ENCODE assay signal across 23 cellular contexts in the genomic region with DNA sequence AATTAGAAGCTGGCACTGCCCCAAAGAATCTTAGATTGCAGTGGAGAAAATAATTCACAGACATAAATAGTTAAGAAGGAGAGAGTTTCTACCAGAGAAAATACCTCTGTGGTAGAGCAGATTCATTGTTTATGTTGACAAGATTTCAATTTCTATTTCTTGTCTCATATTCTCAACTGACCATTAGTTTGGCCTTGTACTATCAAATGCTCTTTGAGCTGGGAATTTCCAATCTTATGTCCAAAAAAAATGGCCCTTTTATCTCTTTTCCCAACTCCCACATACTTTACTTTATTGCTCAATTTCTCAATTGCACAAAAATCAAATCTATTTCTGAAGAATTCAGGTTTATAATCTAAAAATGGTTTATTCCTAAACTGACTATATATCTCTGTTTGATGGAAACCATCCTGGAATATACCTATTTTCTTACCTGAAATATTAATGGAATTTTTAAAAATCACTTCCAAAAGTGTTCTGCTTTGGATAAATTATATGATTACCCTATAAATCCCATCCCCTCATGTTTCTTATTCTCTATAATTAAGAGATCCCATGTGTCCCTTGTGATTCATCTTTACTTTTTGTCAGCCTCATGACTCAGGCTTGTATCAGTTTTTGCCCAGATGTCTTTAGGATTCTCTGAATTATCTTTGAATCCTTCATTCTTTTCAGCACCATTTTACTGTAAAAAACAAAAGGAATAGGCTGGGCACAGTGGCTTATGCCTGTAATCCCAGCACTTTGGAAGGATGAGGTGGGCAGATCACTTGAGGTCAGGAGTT.
A peak's percentile ranks its signal among the peaks of the same experiment; 100 is the strongest.
DNase-seq lines count a peak whose midpoint lies in the region; ATAC-seq and TF ChIP-seq lines count a peak whose summit lies in the region.
"Had no signal": no experiment of that assay in that cellular context is flagged by ENCODE, and none has a peak within 500 bp of the region (broad histone marks: within the 10 kb centered on the region; RNA-seq: fewer than 3 reads in every experiment).

No MANE protein-coding gene starts in this region.

- CTCF ChIA-PET in AG04450 (lab: Charles Lee): no interaction called here
- CTCF ChIA-PET in activated naive CD4-positive, alpha-beta T cell treated with anti-CD3 and anti-CD28 coated beads, Interleukin-2, amount 10 ng/mL, durations not matched to agents 7 days and 5 days (lab: Charles Lee): no interaction called here

- H3K27ac Mint-ChIP-seq in activated naive CD4-positive, alpha-beta T cell treated with anti-CD3 and anti-CD28 coated beads, Interleukin-2, amount 10 ng/mL, durations not matched to agents 7 days and 5 days: no peak overlapping the region
- H3K27ac Mint-ChIP-seq: activated CD4-positive, alpha-beta T cell treated with anti-CD3 and anti-CD28 coated beads, Interleukin-2, amount 10 ng/mL, durations not matched to agents 24 days and 14 days; activated naive CD4-positive, alpha-beta T cell treated with anti-CD3 and anti-CD28 coated beads for 36 hours; natural killer cell; progenitor cell of endocrine pancreas; stimulated activated naive CD8-positive, alpha-beta T cell treated with anti-CD3 and anti-CD28 coated beads, Interleukin-15, Interleukin-2, amounts not matched to agents 100 ng/mL and 50 ng/mL, for 24 hours had no signal

- H3K9me3 ChIP-seq in AG04450 (ENCODE audit: control insufficient read depth, insufficient read depth, low read length): no peaks in the 10 kb centered on the region

- no peak for ATAC-seq in HG03097 (IDR thresholded peaks at IDR 0.05; ENCODE audit: low FRiP score, unreplicated experiment)
- ATAC-seq: natural killer cell had no signal

- H3K4me3 ChIP-seq in AG04450 (ENCODE audit: low read depth, low read length): no peak overlapping the region
- no peak overlapping the region for H3K4me3 ChIP-seq in HFF-Myc (replicated peaks; ENCODE audit: low read depth, low read length)
- no peak overlapping the region for H3K4me3 ChIP-seq in foreskin fibroblast (ENCODE audit: low read depth in 1 of 2, low read length in 2 of 2)
- H3K4me3 ChIP-seq: lung had no signal

- H3K36me3 Mint-ChIP-seq in activated naive CD4-positive, alpha-beta T cell treated with anti-CD3 and anti-CD28 coated beads, Interleukin-2, amount 10 ng/mL, durations not matched to agents 7 days and 5 days: no peaks in the 10 kb centered on the region
- H3K36me3 Mint-ChIP-seq: natural killer cell had no signal

- no peaks in the 10 kb centered on the region for H3K9me3 Mint-ChIP-seq in activated naive CD4-positive, alpha-beta T cell treated with anti-CD3 and anti-CD28 coated beads, Interleukin-2, amount 10 ng/mL, durations not matched to agents 7 days and 5 days
- H3K9me3 Mint-ChIP-seq: activated CD4-positive, alpha-beta T cell treated with anti-CD3 and anti-CD28 coated beads, Interleukin-2, amount 10 ng/mL, durations not matched to agents 24 days and 14 days; activated naive CD4-positive, alpha-beta T cell treated with anti-CD3 and anti-CD28 coated beads for 36 hours; stimulated activated naive CD8-positive, alpha-beta T cell treated with anti-CD3 and anti-CD28 coated beads, Interleukin-15, Interleukin-2, amounts not matched to agents 100 ng/mL and 50 ng/mL, for 24 hours had no signal

- no peaks in the 10 kb centered on the region for H3K27me3 Mint-ChIP-seq in activated naive CD4-positive, alpha-beta T cell treated with anti-CD3 and anti-CD28 coated beads, Interleukin-2, amount 10 ng/mL, durations not matched to agents 7 days and 5 days
- H3K27me3 Mint-ChIP-seq: activated CD4-positive, alpha-beta T cell treated with anti-CD3 and anti-CD28 coated beads, Interleukin-2, amount 10 ng/mL, durations not matched to agents 24 days and 14 days; progenitor cell of endocrine pancreas; stimulated activated naive CD8-positive, alpha-beta T cell treated with anti-CD3 and anti-CD28 coated beads, Interleukin-15, Interleukin-2, amounts not matched to agents 100 ng/mL and 50 ng/mL, for 24 hours had no signal

- TF ChIP-seq CTCF in AG04450 (IDR thresholded peaks at IDR 0.05; ENCODE audit: low read depth, low read length): no peak
- TF ChIP-seq CTCF in HFF-Myc (IDR thresholded peaks at IDR 0.05; ENCODE audit: low read depth, low read length, missing control alignments): no peak
- no peak for TF ChIP-seq CTCF in foreskin fibroblast (IDR thresholded peaks at IDR 0.05; ENCODE audit: low read depth, low read length)

- no peaks in the 10 kb centered on the region for H3K4me1 Mint-ChIP-seq in activated naive CD4-positive, alpha-beta T cell treated with anti-CD3 and anti-CD28 coated beads, Interleukin-2, amount 10 ng/mL, durations not matched to agents 7 days and 5 days
- H3K4me1 Mint-ChIP-seq: activated CD4-positive, alpha-beta T cell treated with anti-CD3 and anti-CD28 coated beads, Interleukin-2, amount 10 ng/mL, durations not matched to agents 24 days and 14 days; natural killer cell had no signal

- peak overlapping the region; percentile 48 for H3K27ac ChIP-seq in AG04450 (ENCODE audit: low read depth, low read length)

- POLR2A ChIA-PET in AG04450 (lab: Yijun Ruan, JAX): no interaction called here

- DNase-seq in AG04450 (ENCODE audit: low read depth, low spot score) (peak; percentile 23), HFF-Myc (ENCODE audit: extremely low read depth, low read depth) (peak; percentile 72), amniotic stem cell (lab: John Stamatoyannopoulos, UW) (peak; percentile 44), foreskin fibroblast (peak; percentile 81 to 88), NCI-H1092 treated with DMSO at 0.1 percent for 48 hours (lab: John Stamatoyannopoulos, UW) (no peak)
- no peak for DNase-seq in activated naive CD4-positive, alpha-beta T cell treated with anti-CD3 and anti-CD28 coated beads, Interleukin-2, amount 10 ng/mL, durations not matched to agents 7 days and 5 days
- DNase-seq in activated naive CD4-positive, alpha-beta T cell treated with anti-CD3 and anti-CD28 coated beads, Interleukin-2, amount 50 U/mL, for 16 hours: no peak
- DNase-seq: activated CD4-positive, alpha-beta T cell treated with anti-CD3 and anti-CD28 coated beads, Interleukin-2, amount 10 ng/mL, durations not matched to agents 24 days and 14 days; activated naive CD4-positive, alpha-beta T cell treated with anti-CD3 and anti-CD28 coated beads for 36 hours; activated T-cell treated with anti-CD3 and anti-CD28 coated beads for 4 hours; AML-193; central memory CD4-positive, alpha-beta T cell; effector memory CD4-positive, alpha-beta T cell; GF-D8; natural killer cell; NCI-H1930; NCI-H524 treated with DMSO at 0.1 percent for 48 hours; stimulated activated CD4-positive, alpha-beta T cell treated with anti-CD3 and anti-CD28 coated beads, Interleukin-15, amount 100 ng/mL, for 24 hours; T1000 had no signal

- H3K27me3 ChIP-seq in AG04450 (ENCODE audit: control insufficient read depth, insufficient read depth, low read length): no peaks in the 10 kb centered on the region

- no peak overlapping the region for H3K4me3 Mint-ChIP-seq in activated naive CD4-positive, alpha-beta T cell treated with anti-CD3 and anti-CD28 coated beads, Interleukin-2, amount 10 ng/mL, durations not matched to agents 7 days and 5 days
- H3K4me3 Mint-ChIP-seq: activated CD4-positive, alpha-beta T cell treated with anti-CD3 and anti-CD28 coated beads, Interleukin-2, amount 10 ng/mL, durations not matched to agents 24 days and 14 days; activated naive CD4-positive, alpha-beta T cell treated with anti-CD3 and anti-CD28 coated beads for 36 hours; natural killer cell; stimulated activated naive CD8-positive, alpha-beta T cell treated with anti-CD3 and anti-CD28 coated beads, Interleukin-15, Interleukin-2, amounts not matched to agents 100 ng/mL and 50 ng/mL, for 24 hours had no signal

Comparison
In these comparisons a context has a peak if more than half of its experiments do, and no peak if none do; other contexts are left out.
1. DNase-seq: peak in AG04450 (single experiment), HFF-Myc (single experiment), amniotic stem cell (single experiment) and foreskin fibroblast (2 of 2); none in activated naive CD4-positive, alpha-beta T cell treated with anti-CD3 and anti-CD28 coated beads, Interleukin-2, amount 10 ng/mL, durations not matched to agents 7 days and 5 days (single experiment), activated naive CD4-positive, alpha-beta T cell treated with anti-CD3 and anti-CD28 coated beads, Interleukin-2, amount 50 U/mL, for 16 hours (single experiment) and NCI-H1092 treated with DMSO at 0.1 percent for 48 hours (single experiment).